Comparison of ENCODE assay signal across 8 cellular contexts in the genomic region with DNA sequence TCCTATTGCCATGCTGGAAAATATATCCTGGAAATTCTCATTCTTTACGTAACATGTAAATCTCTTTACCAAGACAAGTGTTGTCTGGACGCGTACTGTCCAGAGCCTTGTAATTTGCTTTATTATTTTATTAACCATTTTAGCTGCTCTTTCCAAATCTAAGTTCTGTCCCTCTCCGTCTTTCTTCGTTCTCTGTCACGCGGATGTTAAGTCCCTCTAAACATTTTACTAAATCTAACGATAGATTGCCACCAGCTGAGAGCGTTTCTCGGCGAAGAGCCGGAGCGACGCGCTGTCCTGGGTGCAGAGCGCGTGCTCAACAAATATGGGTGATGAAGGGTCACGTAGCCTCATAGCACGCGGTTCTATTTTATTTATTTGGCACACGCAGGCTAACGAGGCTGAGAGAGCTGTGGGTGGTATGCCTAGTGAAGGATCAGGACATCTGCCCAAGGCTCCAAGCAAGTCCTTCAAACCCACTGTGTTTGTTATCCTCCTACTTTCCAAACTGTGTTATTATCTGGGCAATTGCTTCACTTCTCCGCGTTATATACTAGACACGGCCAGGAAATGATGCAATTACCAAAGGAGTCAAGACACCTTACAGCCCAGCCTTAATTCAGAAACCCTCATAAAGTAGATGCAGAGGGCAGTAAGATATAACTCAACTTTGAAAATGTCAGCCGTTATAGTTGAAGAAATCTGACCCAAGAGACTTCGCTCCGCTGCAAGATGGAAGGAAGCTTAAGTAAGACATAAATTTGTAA. TPM values are rescaled to one million over a fixed set of nuclear protein-coding genes. Genes with fewer than 3 reads are reported as not detected.
DNase-seq lines count a peak whose midpoint lies in the region; ATAC-seq lines count a peak whose summit lies in the region.

No MANE protein-coding gene starts in this region.

- peak overlapping the region; percentile 81 to 92 (median 86) for H3K9ac ChIP-seq in BLaER1 treated with 17β-estradiol and CSF1 and Interleukin-3, amounts not matched to agents 10 nM and 100 nM

- H3K4me2 ChIP-seq in BLaER1 treated with 17β-estradiol and CSF1 and Interleukin-3, amounts not matched to agents 10 nM and 100 nM = peak overlapping the region; percentile 63 to 83 (median 80)

- no peaks in the 10 kb centered on the region for H4K20me1 ChIP-seq in BLaER1 treated with 17β-estradiol and CSF1 and Interleukin-3, amounts not matched to agents 10 nM and 100 nM

- 1% methylated on average over 28 of the region's 28 CpGs for WGBS in ectodermal cell, 2 experiments

- H3K4me3 ChIP-seq in BLaER1 treated with 17β-estradiol and CSF1 and Interleukin-3, amounts not matched to agents 10 nM and 100 nM = peak overlapping the region; percentile 59 to 83 (median 73)
- H3K4me3 ChIP-seq in ectodermal cell (ENCODE audit: insufficient read depth, low read depth, low read length) = peak overlapping the region; percentile 69

- no peaks in the 10 kb centered on the region for H3K36me3 ChIP-seq in BLaER1 treated with 17β-estradiol and CSF1 and Interleukin-3, amounts not matched to agents 10 nM and 100 nM
- H3K36me3 ChIP-seq in ectodermal cell (ENCODE audit: control insufficient read depth, insufficient read depth, low read length) = no peaks in the 10 kb centered on the region

- H3K4me1 ChIP-seq in BLaER1 treated with 17β-estradiol and CSF1 and Interleukin-3, amounts not matched to agents 10 nM and 100 nM = peaks cover 5 to 19% (median 14%) of the 10 kb centered on the region in 10 experiments
- H3K4me1 ChIP-seq in ectodermal cell (ENCODE audit: control insufficient read depth, insufficient read depth, low read length) = no peaks in the 10 kb centered on the region

- peaks cover 0 to 7% (median 0%) of the 10 kb centered on the region in 11 experiments; a peak in 2 of 22 replicates for H3K9me3 ChIP-seq in BLaER1 treated with 17β-estradiol and CSF1 and Interleukin-3, amounts not matched to agents 10 nM and 100 nM (replicated peaks in 1 of 11)
- no peaks in the 10 kb centered on the region for H3K9me3 ChIP-seq in ectodermal cell (ENCODE audit: control insufficient read depth, low read length)

- DNase-seq in NCI-H510A (lab: John Stamatoyannopoulos, UW) (peak; percentile 11), lung microvascular endothelial cell (ENCODE audit: low read depth in 2 of 2) (peak; percentile 41 to 79)
- peak; percentile 62 to 65 for DNase-seq in activated CD4-positive, alpha-beta T cell treated with anti-CD3 and anti-CD28 coated beads for 4 hours
- peak; percentile 38 for DNase-seq in stimulated activated CD8-positive, alpha-beta memory T cell treated with anti-CD3 and anti-CD28 coated beads, Interleukin-4, amount 100 ng/mL, for 24 hours (ENCODE audit: low read depth)

- no peaks in the 10 kb centered on the region for H3K27me3 ChIP-seq in BLaER1 treated with 17β-estradiol and CSF1 and Interleukin-3, amounts not matched to agents 10 nM and 100 nM
- peaks cover 10% of the 10 kb centered on the region for H3K27me3 ChIP-seq in ectodermal cell (ENCODE audit: control insufficient read depth, insufficient read depth, low read length, poor library complexity, severe bottlenecking)

- ATAC-seq in GM19043 (IDR thresholded peaks at IDR 0.05; ENCODE audit: low read depth, unreplicated experiment) = peak; percentile 64
- peak; percentile 74 for ATAC-seq in HG03196 (IDR thresholded peaks at IDR 0.05; ENCODE audit: unreplicated experiment)

- peak overlapping the region; percentile 72 to 96 (median 91) for H3K27ac ChIP-seq in BLaER1 treated with 17β-estradiol and CSF1 and Interleukin-3, amounts not matched to agents 10 nM and 100 nM
- H3K27ac ChIP-seq in ectodermal cell (ENCODE audit: insufficient read depth, low read depth, low read length, poor library complexity, severe bottlenecking) = no peak overlapping the region

RNA-seq across cellular contexts. Expression of a gene that starts 10.0 kb away (rescaled TPM):
- 5.0 TPM for polyA plus RNA-seq in ectodermal cell (2013, experiment 1 of 4)
- 7.7 TPM for polyA plus RNA-seq in ectodermal cell (2013, experiment 2 of 4)
- 4.2 TPM for polyA plus RNA-seq in ectodermal cell (2013, experiment 3 of 4)
- polyA plus RNA-seq in ectodermal cell (2013, experiment 4 of 4) = 5.1 TPM
- total RNA-seq in lung microvascular endothelial cell = 23.8 and 38.5 TPM in 2 replicates

RNA-seq across cellular contexts. Expression of a gene that starts 31.3 kb away (rescaled TPM):
- polyA plus RNA-seq in ectodermal cell (2013, experiment 1 of 4) = 2.9 TPM
- polyA plus RNA-seq in ectodermal cell (2013, experiment 2 of 4) = 2.9 TPM
- 1.5 TPM for polyA plus RNA-seq in ectodermal cell (2013, experiment 3 of 4)
- polyA plus RNA-seq in ectodermal cell (2013, experiment 4 of 4) = 2.1 TPM
- total RNA-seq in lung microvascular endothelial cell = 0.22 TPM in 1 of 2 replicates, not detected in the other

Comparison
In these comparisons a context has a peak if more than half of its experiments do, and no peak if none do; other contexts are left out.
1. DNase-seq: peak in every context shown above with its lines; median percentile 64 in activated CD4-positive, alpha-beta T cell treated with anti-CD3 and anti-CD28 coated beads for 4 hours; 60 in lung microvascular endothelial cell; 38 in stimulated activated CD8-positive, alpha-beta memory T cell treated with anti-CD3 and anti-CD28 coated beads, Interleukin-4, amount 100 ng/mL, for 24 hours; 11 in NCI-H510A.